7 cellular contexts compared by ENCODE assay signal in genomic region chr6:72616406-72617015, GRCh38. TPM values are rescaled to one million over a fixed set of nuclear protein-coding genes. Genes with fewer than 3 reads are reported as not detected.
DNase-seq lines count a peak whose midpoint lies in the region; ATAC-seq and TF ChIP-seq lines count a peak whose summit lies in the region.

No MANE protein-coding gene starts in this region.

- intact Hi-C loops in lower lobe of right lung (cut with DNase I): loop anchor here (5.0 kb wide), 1 partner anchor 516 kb away; no protein-coding TSS in a partner anchor
- intact Hi-C loops in aorta (cut with DNase I): loop anchor here in 1 of 2 donors (5.0 to 10.0 kb wide), 2 partner anchors 202 to 561 kb away; no protein-coding TSS in a partner anchor

- H3K36me3 ChIP-seq in Karpas-422 (ENCODE audit: insufficient read depth, low read length) (no peaks in the 10 kb centered on the region), lower lobe of right lung (no peaks in the 10 kb centered on the region), aorta (ENCODE audit: control insufficient read depth in 1 of 2, insufficient read depth in 2 of 2, low read length in 1 of 2) (no peaks in the 10 kb centered on the region)

- H3K9me2 ChIP-seq in Karpas-422 (replicated peaks; ENCODE audit: insufficient read depth, low read length): no peaks in the 10 kb centered on the region

- TF ChIP-seq CTCF in astrocyte of the spinal cord (IDR thresholded peaks at IDR 0.05; ENCODE audit: low read depth, low read length) (peak; percentile 60), lower lobe of right lung (IDR thresholded peaks at IDR 0.05) (peak; percentile 46)

- H3K4me1 ChIP-seq in Karpas-422 (ENCODE audit: low read length) (peaks cover 31% of the 10 kb centered on the region), lower lobe of right lung (peaks cover 21% of the 10 kb centered on the region), aorta (ENCODE audit: control insufficient read depth in 1 of 2, insufficient read depth in 2 of 2, low read length in 2 of 2) (no peaks in the 10 kb centered on the region)

- no peak for ATAC-seq in lower lobe of right lung
- no peak for ATAC-seq in aorta (ENCODE audit: low FRiP score)

- H3K9ac ChIP-seq in Karpas-422 (ENCODE audit: low read length): peak overlapping the region; percentile 32; the same call in 1 of the 2 replicates

- peak; percentile 67 for DNase-seq in ELR (ENCODE audit: low read depth)
- DNase-seq in Karpas-422: peak; percentile 81
- DNase-seq in astrocyte of the spinal cord (ENCODE audit: low read depth, low spot score): peak; percentile 66
- no peak for DNase-seq in lower lobe of right lung
- no peak for DNase-seq in GDM1 (lab: John Stamatoyannopoulos, UW)
- DNase-seq in aorta: no peak
- no peak for DNase-seq in NCI-H187 (lab: John Stamatoyannopoulos, UW)

- H4K20me1 ChIP-seq in Karpas-422 (ENCODE audit: insufficient read depth, low read depth, low read length): no peaks in the 10 kb centered on the region

- H3K79me2 ChIP-seq in Karpas-422 (ENCODE audit: low read length): peaks cover under 1% of the 10 kb centered on the region; the same call in 1 of the 2 replicates

- H2AFZ ChIP-seq in Karpas-422 (ENCODE audit: low read length): peak overlapping the region; percentile 22; the same call in 1 of the 2 replicates

- H3K4me3 ChIP-seq in Karpas-422 (ENCODE audit: low read length) (no peak overlapping the region), astrocyte of the spinal cord (ENCODE audit: low read depth, low read length) (no peak overlapping the region), lower lobe of right lung (no peak overlapping the region), aorta (ENCODE audit: low read length in 2 of 2) (no peak overlapping the region)

- H3K4me2 ChIP-seq in Karpas-422 (ENCODE audit: low read depth, low read length, poor library complexity, severe bottlenecking): peak overlapping the region; percentile 49

- H3K27ac ChIP-seq in Karpas-422 (ENCODE audit: low read length) (no peak overlapping the region), lower lobe of right lung (no peak overlapping the region), aorta (ENCODE audit: low read depth in 1 of 2, low read length in 2 of 2) (no peak overlapping the region)

- in situ Hi-C loops in astrocyte of the spinal cord (cut with HindIII; ENCODE audit: low sequenced_read_pairs): loop anchor here (10.0 kb wide), 1 partner anchor 508 kb away; no protein-coding TSS in a partner anchor

- H3K9me3 ChIP-seq in Karpas-422 (ENCODE audit: low read length) (no peaks in the 10 kb centered on the region), lower lobe of right lung (no peaks in the 10 kb centered on the region), aorta (ENCODE audit: control insufficient read depth, low read length) (no peaks in the 10 kb centered on the region)

- no peaks in the 10 kb centered on the region; the same call in 1 of the 2 replicates for H3K27me3 ChIP-seq in Karpas-422 (ENCODE audit: low read length)
- peaks cover 9% of the 10 kb centered on the region for H3K27me3 ChIP-seq in lower lobe of right lung (ENCODE audit: low read depth)
- H3K27me3 ChIP-seq in aorta (ENCODE audit: control insufficient read depth in 1 of 2, insufficient read depth in 2 of 2, low read length in 1 of 2): no peaks in the 10 kb centered on the region

- 22 to 24% methylated on average over 3 of the region's 3 CpGs for WGBS in aorta, 2 donors

RNA-seq across cellular contexts. Expression of gene KCNQ5, which starts 5.4 kb away (rescaled TPM):
- total RNA-seq in Karpas-422 (2014; rRNA removed; shearing (Covaris generic); ENCODE audit: low replicate concordance): 29.1 and 50.5 TPM in 2 replicates
- total RNA-seq in lower lobe of right lung: 0.35 TPM
- total RNA-seq in aorta: 1 to 10 TPM; 4.4 to 8.1 TPM
- under 1 TPM; 0.15 to 0.38 TPM for polyA plus RNA-seq in aorta

Comparison
In these comparisons a context has a peak if more than half of its experiments do, and no peak if none do; other contexts are left out.
1. DNase-seq: peak in ELR (single experiment), Karpas-422 (single experiment) and astrocyte of the spinal cord (single experiment); none in lower lobe of right lung (single experiment), GDM1 (single experiment), aorta (0 of 2) and NCI-H187 (0 of 2).